In the genomic region with DNA sequence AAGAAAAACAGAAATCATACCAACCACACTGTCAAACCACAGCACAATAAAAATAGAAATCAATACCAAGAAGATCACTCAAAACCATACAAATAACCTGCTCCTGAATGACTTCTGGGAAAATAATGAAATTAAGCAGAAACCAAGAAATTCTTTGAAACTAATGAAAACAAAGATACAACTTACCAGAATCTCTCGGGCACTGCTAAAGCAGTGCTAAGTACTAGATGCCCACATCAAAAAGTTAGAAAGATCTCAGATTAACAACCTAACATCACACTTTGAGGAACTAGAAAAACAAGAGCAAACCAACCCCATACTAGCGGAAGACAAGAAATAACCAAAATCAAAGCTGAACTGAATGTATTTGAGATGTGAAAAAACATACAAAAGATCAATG, we compare ENCODE assay signal across 1 cellular context.
TF ChIP-seq lines count a peak whose summit lies in the region.

No MANE protein-coding gene starts in this region.

TF ChIP-seq in HepG2, 621 proteins besides CTCF, POLR2A, EP300 and RAD21:
- no peak for TF ChIP-seq ZMYM3 (CRISPR knock-in tag; IDR thresholded peaks at IDR 0.05)
- TF ChIP-seq, protein P1, sequence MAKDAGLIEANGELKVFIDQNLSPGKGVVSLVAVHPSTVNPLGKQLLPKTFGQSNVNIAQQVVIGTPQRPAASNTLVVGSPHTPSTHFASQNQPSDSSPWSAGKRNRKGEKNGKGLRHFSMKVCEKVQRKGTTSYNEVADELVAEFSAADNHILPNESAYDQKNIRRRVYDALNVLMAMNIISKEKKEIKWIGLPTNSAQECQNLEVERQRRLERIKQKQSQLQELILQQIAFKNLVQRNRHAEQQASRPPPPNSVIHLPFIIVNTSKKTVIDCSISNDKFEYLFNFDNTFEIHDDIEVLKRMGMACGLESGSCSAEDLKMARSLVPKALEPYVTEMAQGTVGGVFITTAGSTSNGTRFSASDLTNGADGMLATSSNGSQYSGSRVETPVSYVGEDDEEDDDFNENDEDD (CRISPR knock-in tag; IDR thresholded peaks at IDR 0.05; ENCODE audit: borderline replicate concordance) = no peak
- no peak for TF ChIP-seq YEATS2 (CRISPR knock-in tag; IDR thresholded peaks at IDR 0.05; ENCODE audit: borderline replicate concordance)
